In genomic region chr15:84800365-84800806, GRCh38 we compare ENCODE assay signal across 20 cellular contexts. TPM values are rescaled to one million over a fixed set of nuclear protein-coding genes. Genes with fewer than 3 reads are reported as not detected.
A peak's percentile ranks its signal among the peaks of the same experiment; 100 is the strongest.
DNase-seq lines count a peak whose midpoint lies in the region; ATAC-seq, FAIRE-seq and TF ChIP-seq lines count a peak whose summit lies in the region.
"Had no signal": no experiment of that assay in that cellular context is flagged by ENCODE, and none has a peak within 500 bp of the region (broad histone marks: within the 10 kb centered on the region; RNA-seq: fewer than 3 reads in every experiment).

No MANE protein-coding gene starts in this region.

- peaks cover 21% of the 10 kb centered on the region for H3K36me3 Mint-ChIP-seq in activated CD8-positive, alpha-beta memory T cell treated with anti-CD3 and anti-CD28 coated beads, Interleukin-2, amount 10 ng/mL, durations not matched to agents 7 days and 5 days
- peaks cover 42% of the 10 kb centered on the region for H3K36me3 Mint-ChIP-seq in activated T-helper 1 cell treated with anti-CD3 and anti-CD28 coated beads, Interleukin-12 subunit alpha, Interleukin-12 subunit beta, Interleukin-2, Interleukin-4 antibody, amounts not matched to agents 30 ng/mL and 10 ng/mL and 1 ng/mL, durations not matched to agents 14 hours and 24 hours and 36 hours (ENCODE audit: low read depth)

- H3K4me1 Mint-ChIP-seq in activated CD8-positive, alpha-beta memory T cell treated with anti-CD3 and anti-CD28 coated beads, Interleukin-2, amount 10 ng/mL, durations not matched to agents 7 days and 5 days, result no peaks in the 10 kb centered on the region
- no peaks in the 10 kb centered on the region for H3K4me1 Mint-ChIP-seq in activated T-helper 1 cell treated with anti-CD3 and anti-CD28 coated beads, Interleukin-12 subunit alpha, Interleukin-12 subunit beta, Interleukin-2, Interleukin-4 antibody, amounts not matched to agents 30 ng/mL and 10 ng/mL and 1 ng/mL, durations not matched to agents 14 hours and 24 hours and 36 hours (ENCODE audit: low read depth)
- H3K4me1 Mint-ChIP-seq: B cell, H9 had no signal

- H3K36me3 ChIP-seq in HepG2 (replicated peaks in 1 of 2; ENCODE audit: control insufficient read depth in 1 of 2, insufficient read depth in 2 of 2, low read length in 2 of 2), result peaks cover 33 to 69% of the 10 kb centered on the region in 2 experiments

- BruUV-seq in HepG2 (replicated peaks; lab: Mats Ljungman, UMichigan), result no TSS peak

- TF ChIP-seq RAD21 in HepG2 (CRISPR knock-in tag; IDR thresholded peaks at IDR 0.05), result no peak

- no peak for TF ChIP-seq EP300 in HepG2 (IDR thresholded peaks at IDR 0.05; ENCODE audit: low read depth in 2 of 2, low read length in 2 of 2)
- no peak for TF ChIP-seq EP300 in HepG2 (CRISPR knock-in tag; IDR thresholded peaks at IDR 0.05; ENCODE audit: borderline replicate concordance)

- FAIRE-seq in HepG2 (lab: Jason Lieb, UNC) (no peak), frontal cortex (lab: Jason Lieb, UNC) (no peak)
- FAIRE-seq: GM12891, GM19239, H1, HTR-8/SVneo had no signal

- no peaks in the 10 kb centered on the region for H3K79me2 ChIP-seq in HepG2 (ENCODE audit: insufficient read depth, low read length)

- H3K9me3 ChIP-seq in HepG2 (ENCODE audit: low read length), result no peaks in the 10 kb centered on the region
- H3K9me3 ChIP-seq: BLaER1 treated with 17β-estradiol and CSF1 and Interleukin-3, amounts not matched to agents 10 nM and 100 nM had no signal

- CTCF ChIA-PET in activated CD8-positive, alpha-beta memory T cell treated with anti-CD3 and anti-CD28 coated beads, Interleukin-2, amount 10 ng/mL, durations not matched to agents 7 days and 5 days (lab: Charles Lee), result interaction anchor here (0.9 kb wide), 1 partner anchor 212 kb away, joined by 3 read pairs; no protein-coding TSS in a partner anchor
- CTCF ChIA-PET in HepG2 (lab: Yijun Ruan, JAX; ENCODE audit: low intra/inter-chr PET ratio, low total read pairs), result no interaction called here

- in situ Hi-C loops in HepG2 (cut with HindIII; ENCODE audit: extremely low pct_ligation_motif_present, low pct_unique_long_range_greater_than_20kb), result no loop called here

- H3K4me3 Mint-ChIP-seq in activated CD8-positive, alpha-beta memory T cell treated with anti-CD3 and anti-CD28 coated beads, Interleukin-2, amount 10 ng/mL, durations not matched to agents 7 days and 5 days, result no peak overlapping the region
- no peak overlapping the region for H3K4me3 Mint-ChIP-seq in activated T-helper 1 cell treated with anti-CD3 and anti-CD28 coated beads, Interleukin-12 subunit alpha, Interleukin-12 subunit beta, Interleukin-2, Interleukin-4 antibody, amounts not matched to agents 30 ng/mL and 10 ng/mL and 1 ng/mL, durations not matched to agents 14 hours and 24 hours and 36 hours
- H3K4me3 Mint-ChIP-seq: B cell; CD8-positive, alpha-beta T cell; H9 had no signal

- H3K4me3 ChIP-seq in HepG2 (replicated peaks in 1 of 3; ENCODE audit: insufficient read depth in 1 of 3, low read depth in 2 of 3, low read length in 3 of 3), result no peak overlapping the region
- H3K4me3 ChIP-seq: BLaER1 treated with 17β-estradiol and CSF1 and Interleukin-3, amounts not matched to agents 10 nM and 100 nM had no signal

- TF ChIP-seq POLR2A in HepG2 (IDR thresholded peaks at IDR 0.05; ENCODE audit: insufficient read depth in 1 of 2, low read depth in 2 of 2, low read length in 2 of 2), result no peak

- H3K27ac ChIP-seq in HepG2 (ENCODE audit: extremely low read length, insufficient read depth, low read length), result no peak overlapping the region
- H3K27ac ChIP-seq: BLaER1 treated with 17β-estradiol and CSF1 and Interleukin-3, amounts not matched to agents 10 nM and 100 nM had no signal

- H3K4me1 ChIP-seq in HepG2 (ENCODE audit: insufficient read depth, low read length), result no peaks in the 10 kb centered on the region
- H3K4me1 ChIP-seq: BLaER1 treated with 17β-estradiol and CSF1 and Interleukin-3, amounts not matched to agents 10 nM and 100 nM had no signal

- H3K27me3 Mint-ChIP-seq in activated CD8-positive, alpha-beta memory T cell treated with anti-CD3 and anti-CD28 coated beads, Interleukin-2, amount 10 ng/mL, durations not matched to agents 7 days and 5 days, result no peaks in the 10 kb centered on the region
- no peaks in the 10 kb centered on the region for H3K27me3 Mint-ChIP-seq in activated T-helper 1 cell treated with anti-CD3 and anti-CD28 coated beads, Interleukin-12 subunit alpha, Interleukin-12 subunit beta, Interleukin-2, Interleukin-4 antibody, amounts not matched to agents 30 ng/mL and 10 ng/mL and 1 ng/mL, durations not matched to agents 14 hours and 24 hours and 36 hours (ENCODE audit: insufficient read depth)
- H3K27me3 Mint-ChIP-seq: B cell had no signal

- no peak overlapping the region for H2AFZ ChIP-seq in HepG2 (ENCODE audit: low read length)

- no peak for TF ChIP-seq CTCF in HepG2 (CRISPR knock-in tag; IDR thresholded peaks at IDR 0.05)

- H3K4me2 ChIP-seq in HepG2 (ENCODE audit: low read depth, low read length), result no peak overlapping the region
- H3K4me2 ChIP-seq: BLaER1 treated with 17β-estradiol and CSF1 and Interleukin-3, amounts not matched to agents 10 nM and 100 nM had no signal

- peak; percentile 17 for DNase-seq in activated CD8-positive, alpha-beta memory T cell treated with anti-CD3 and anti-CD28 coated beads for 24 hours
- DNase-seq in activated CD8-positive, alpha-beta memory T cell treated with anti-CD3 and anti-CD28 coated beads, Interleukin-2, amount 10 ng/mL, durations not matched to agents 7 days and 5 days, result no peak
- no peak for DNase-seq in activated T-helper 1 cell treated with anti-CD3 and anti-CD28 coated beads, Interleukin-12 subunit alpha, Interleukin-12 subunit beta, Interleukin-2, Interleukin-4 antibody, amounts not matched to agents 30 ng/mL and 10 ng/mL and 1 ng/mL, durations not matched to agents 14 hours and 24 hours and 36 hours (ENCODE audit: low spot score)
- DNase-seq in HepG2 (ENCODE audit: low spot score) (no peak), HuH-7 (ENCODE audit: low spot score) (no peak), frontal cortex (ENCODE audit: low spot score in 2 of 2) (no peak)
- DNase-seq in stimulated activated CD4-positive, alpha-beta T cell treated with anti-CD3 and anti-CD28 coated beads, Interleukin-12 subunit alpha, Interleukin-12 subunit beta, amount 100 ng/mL, for 4 hours, result no peak
- DNase-seq: 8988T; Calu3; CD8-positive, alpha-beta T cell; DMS53; DND-41; EL; H9 had no signal

- no peaks in the 10 kb centered on the region for H4K20me1 ChIP-seq in HepG2 (ENCODE audit: insufficient read depth, low read length)

- POLR2A ChIA-PET in HepG2 (lab: Yijun Ruan, JAX), result interaction anchor here (0.6 kb wide), 1 partner anchor 182 kb away, joined by 3 read pairs; no protein-coding TSS in a partner anchor

- no peak overlapping the region for H3K9ac ChIP-seq in HepG2 (ENCODE audit: insufficient read depth, low read depth, low read length)
- H3K9ac ChIP-seq: BLaER1 treated with 17β-estradiol and CSF1 and Interleukin-3, amounts not matched to agents 10 nM and 100 nM had no signal

- H3K27ac Mint-ChIP-seq in activated CD8-positive, alpha-beta memory T cell treated with anti-CD3 and anti-CD28 coated beads, Interleukin-2, amount 10 ng/mL, durations not matched to agents 7 days and 5 days, result no peak overlapping the region
- H3K27ac Mint-ChIP-seq in activated T-helper 1 cell treated with anti-CD3 and anti-CD28 coated beads, Interleukin-12 subunit alpha, Interleukin-12 subunit beta, Interleukin-2, Interleukin-4 antibody, amounts not matched to agents 30 ng/mL and 10 ng/mL and 1 ng/mL, durations not matched to agents 14 hours and 24 hours and 36 hours, result peak overlapping the region; percentile 48
- H3K27ac Mint-ChIP-seq: B cell; CD8-positive, alpha-beta T cell had no signal

- 88% methylated on average over 3 of the region's 3 CpGs for WGBS in HepG2 (ENCODE audit: low lambda C conversion rate)

- no peaks in the 10 kb centered on the region; a peak in 1 of 5 replicates for H3K27me3 ChIP-seq in HepG2 (ENCODE audit: control insufficient read depth in 1 of 2, insufficient read depth in 2 of 2, low read length in 2 of 2)
- H3K27me3 ChIP-seq: BLaER1 treated with 17β-estradiol and CSF1 and Interleukin-3, amounts not matched to agents 10 nM and 100 nM had no signal

- no peak for ATAC-seq in activated CD8-positive, alpha-beta memory T cell treated with anti-CD3 and anti-CD28 coated beads, Interleukin-2, amount 10 ng/mL, durations not matched to agents 7 days and 5 days
- no peak for ATAC-seq in HepG2
- ATAC-seq: CD8-positive, alpha-beta T cell had no signal

- intact Hi-C loops in activated T-helper 1 cell treated with anti-CD3 and anti-CD28 coated beads, Interleukin-12 subunit alpha, Interleukin-12 subunit beta, Interleukin-2, Interleukin-4 antibody, amounts not matched to agents 30 ng/mL and 10 ng/mL and 1 ng/mL, durations not matched to agents 14 hours and 24 hours and 36 hours (cut with micrococcal nuclease), result no loop called here
- intact Hi-C loops in HepG2 (cut with micrococcal nuclease; ENCODE audit: unreplicated experiment), result no loop called here

- H3K9me3 Mint-ChIP-seq in activated CD8-positive, alpha-beta memory T cell treated with anti-CD3 and anti-CD28 coated beads, Interleukin-2, amount 10 ng/mL, durations not matched to agents 7 days and 5 days (ENCODE audit: low read depth), result no peaks in the 10 kb centered on the region
- H3K9me3 Mint-ChIP-seq in activated T-helper 1 cell treated with anti-CD3 and anti-CD28 coated beads, Interleukin-12 subunit alpha, Interleukin-12 subunit beta, Interleukin-2, Interleukin-4 antibody, amounts not matched to agents 30 ng/mL and 10 ng/mL and 1 ng/mL, durations not matched to agents 14 hours and 24 hours and 36 hours, result no peaks in the 10 kb centered on the region
- H3K9me3 Mint-ChIP-seq: CD8-positive, alpha-beta T cell; H9 had no signal

RNA-seq across cellular contexts. Expression of gene ALPK3, which starts 16.8 kb away (rescaled TPM):
- under 1 TPM; 0.23 to 0.35 TPM for total RNA-seq in activated CD8-positive, alpha-beta memory T cell treated with anti-CD3 and anti-CD28 coated beads, Interleukin-2, amount 10 ng/mL, durations not matched to agents 7 days and 5 days
- total RNA-seq in activated T-helper 1 cell treated with anti-CD3 and anti-CD28 coated beads, Interleukin-12 subunit alpha, Interleukin-12 subunit beta, Interleukin-2, Interleukin-4 antibody, amounts not matched to agents 30 ng/mL and 10 ng/mL and 1 ng/mL, durations not matched to agents 14 hours and 24 hours and 36 hours, result 0.10 and 0.66 TPM in 2 replicates
- 0.03 and 0.04 TPM in 2 replicates for total RNA-seq in HepG2 (2016; rRNA removed; fragmentation: Illumina TruSeq; extraction: Trizol)
- under 0.01 TPM in 1 of 2 replicates, not detected in the other for total RNA-seq in HepG2 (2016; cell fraction: cytosol; rRNA removed; fragmentation: Illumina TruSeq; extraction: Trizol; ENCODE audit: low read depth)
- 0.03 and 0.04 TPM in 2 replicates for total RNA-seq in HepG2 (2016; cell fraction: insoluble cytoplasmic fraction; rRNA removed; fragmentation: Illumina TruSeq; extraction: Trizol)
- total RNA-seq in HepG2 (2016; cell fraction: membrane; rRNA removed; fragmentation: Illumina TruSeq; extraction: Trizol), result not detected in 2 replicates
- total RNA-seq in HepG2 (2016; cell fraction: nucleus; rRNA removed; fragmentation: Illumina TruSeq; extraction: Trizol), result 0.03 and 0.34 TPM in 2 replicates
- polyA plus RNA-seq in HepG2 (2011; rRNA removed), result 0.10 and 0.42 TPM in 2 replicates
- 0.03 and 0.05 TPM in 2 replicates for polyA plus RNA-seq in HepG2 (2011; cell fraction: cytosol; rRNA removed)
- 0.31 and 0.56 TPM in 2 replicates for polyA plus RNA-seq in HepG2 (2011; cell fraction: nucleus; rRNA removed)
- 0.13 and 0.16 TPM in 2 replicates for polyA plus RNA-seq in HepG2 (2012)
- polyA plus RNA-seq in HepG2 (2016; cell fraction: cytosol; fragmentation: Illumina TruSeq; extraction: Trizol; ENCODE audit: low read depth), result not detected in 2 replicates
- polyA plus RNA-seq in HepG2 (2016; cell fraction: insoluble cytoplasmic fraction; fragmentation: Illumina TruSeq; extraction: Trizol; ENCODE audit: low read depth), result 0.02 TPM in 1 of 2 replicates, not detected in the other
- polyA plus RNA-seq in HepG2 (2016; cell fraction: membrane; fragmentation: Illumina TruSeq; extraction: Trizol; ENCODE audit: low read depth), result not detected in 2 replicates
- 0.12 TPM in 1 of 2 replicates, not detected in the other for polyA plus RNA-seq in HepG2 (2016; cell fraction: nucleus; fragmentation: Illumina TruSeq; extraction: Trizol; ENCODE audit: insufficient read depth, low read depth)
- polyA minus RNA-seq in HepG2 (2011; rRNA and poly(A)+ RNA removed; ENCODE audit: low replicate concordance), result 0.10 and 0.65 TPM in 2 replicates
- polyA minus RNA-seq in HepG2 (2011; cell fraction: cytosol; rRNA and poly(A)+ RNA removed), result not detected in 2 replicates
- polyA minus RNA-seq in HepG2 (2011; cell fraction: nucleus; rRNA and poly(A)+ RNA removed), result 0.12 and 0.13 TPM in 2 replicates
- 0.82 TPM for total RNA-seq in frontal cortex

RNA-seq across cellular contexts. Expression of gene ZNF592, which starts 52.0 kb away (rescaled TPM):
- total RNA-seq in activated CD8-positive, alpha-beta memory T cell treated with anti-CD3 and anti-CD28 coated beads, Interleukin-2, amount 10 ng/mL, durations not matched to agents 7 days and 5 days, result 10 to 100 TPM; 32.9 to 39.7 TPM
- 29.9 and 30.9 TPM in 2 replicates for total RNA-seq in activated T-helper 1 cell treated with anti-CD3 and anti-CD28 coated beads, Interleukin-12 subunit alpha, Interleukin-12 subunit beta, Interleukin-2, Interleukin-4 antibody, amounts not matched to agents 30 ng/mL and 10 ng/mL and 1 ng/mL, durations not matched to agents 14 hours and 24 hours and 36 hours
- total RNA-seq in HepG2 (2016; rRNA removed; fragmentation: Illumina TruSeq; extraction: Trizol) (8.2 and 8.6 TPM in 2 replicates), frontal cortex (4.5 TPM)
- total RNA-seq in HepG2 (2016; cell fraction: cytosol; rRNA removed; fragmentation: Illumina TruSeq; extraction: Trizol; ENCODE audit: low read depth), result 1.7 and 1.8 TPM in 2 replicates
- 6.8 and 8.5 TPM in 2 replicates for total RNA-seq in HepG2 (2016; cell fraction: insoluble cytoplasmic fraction; rRNA removed; fragmentation: Illumina TruSeq; extraction: Trizol)
- total RNA-seq in HepG2 (2016; cell fraction: membrane; rRNA removed; fragmentation: Illumina TruSeq; extraction: Trizol), result 8.4 and 9.5 TPM in 2 replicates
- 7.9 and 9.7 TPM in 2 replicates for total RNA-seq in HepG2 (2016; cell fraction: nucleus; rRNA removed; fragmentation: Illumina TruSeq; extraction: Trizol)
- 9.8 and 11.1 TPM in 2 replicates for polyA plus RNA-seq in HepG2 (2011; rRNA removed)
- polyA plus RNA-seq in HepG2 (2011; cell fraction: cytosol; rRNA removed), result 6.3 and 8.1 TPM in 2 replicates
- 20.4 and 23.3 TPM in 2 replicates for polyA plus RNA-seq in HepG2 (2011; cell fraction: nucleus; rRNA removed)
- 12.5 and 12.7 TPM in 2 replicates for polyA plus RNA-seq in HepG2 (2012)
- polyA plus RNA-seq in HepG2 (2016; cell fraction: cytosol; fragmentation: Illumina TruSeq; extraction: Trizol; ENCODE audit: low read depth), result 3.1 and 4.1 TPM in 2 replicates
- polyA plus RNA-seq in HepG2 (2016; cell fraction: insoluble cytoplasmic fraction; fragmentation: Illumina TruSeq; extraction: Trizol; ENCODE audit: low read depth), result 9.8 and 14.4 TPM in 2 replicates
- 12.8 and 14.8 TPM in 2 replicates for polyA plus RNA-seq in HepG2 (2016; cell fraction: membrane; fragmentation: Illumina TruSeq; extraction: Trizol; ENCODE audit: low read depth)
- 17.8 and 21.0 TPM in 2 replicates for polyA plus RNA-seq in HepG2 (2016; cell fraction: nucleus; fragmentation: Illumina TruSeq; extraction: Trizol; ENCODE audit: insufficient read depth, low read depth)
- polyA minus RNA-seq in HepG2 (2011; rRNA and poly(A)+ RNA removed; ENCODE audit: low replicate concordance), result 18.8 and 22.0 TPM in 2 replicates
- 8.2 and 9.7 TPM in 2 replicates for polyA minus RNA-seq in HepG2 (2011; cell fraction: cytosol; rRNA and poly(A)+ RNA removed)
- 13.8 and 15.7 TPM in 2 replicates for polyA minus RNA-seq in HepG2 (2011; cell fraction: nucleus; rRNA and poly(A)+ RNA removed)
